ENCODE assay signal across 37 cellular contexts in the genomic region with DNA sequence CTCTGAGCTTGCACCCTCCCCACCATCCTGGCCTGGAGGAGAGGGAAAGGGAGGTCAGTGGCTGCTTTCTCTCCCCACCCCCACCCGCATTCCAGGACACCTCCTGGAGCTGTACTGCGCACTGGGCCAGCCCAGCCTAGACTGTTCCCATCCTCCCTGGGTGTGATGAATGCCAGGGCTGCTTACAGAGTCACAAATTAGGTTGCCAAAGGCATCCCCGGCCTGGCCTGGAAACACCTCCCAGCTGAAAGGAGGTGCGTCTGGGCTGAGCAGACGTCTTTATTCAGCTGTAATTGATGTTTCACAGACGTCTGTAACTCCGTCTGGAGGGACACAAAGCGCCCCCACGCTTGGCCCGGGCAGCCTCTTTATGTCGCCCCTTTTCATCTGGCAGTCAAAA. TPM values are rescaled to one million over a fixed set of nuclear protein-coding genes. Genes with fewer than 3 reads are reported as not detected.
A peak's percentile ranks its signal among the peaks of the same experiment; 100 is the strongest.
DNase-seq lines count a peak whose midpoint lies in the region; ATAC-seq, FAIRE-seq and TF ChIP-seq lines count a peak whose summit lies in the region.
"Had no signal": no experiment of that assay in that cellular context is flagged by ENCODE, and none has a peak within 500 bp of the region (broad histone marks: within the 10 kb centered on the region; RNA-seq: fewer than 3 reads in every experiment).

No MANE protein-coding gene starts in this region.

- H3K4me1 ChIP-seq in right cardiac atrium (ENCODE audit: control insufficient read depth, insufficient read depth, low read length) (no peaks in the 10 kb centered on the region), H1 (replicated peaks in 1 of 4; ENCODE audit: control insufficient read depth in 3 of 4, insufficient read depth in 4 of 4, low read length in 3 of 4) (peaks cover 2 to 22% (median 16%) of the 10 kb centered on the region in 4 experiments), HAP-1 (peaks cover 3% of the 10 kb centered on the region; the same call in 1 of the 2 replicates)
- H3K4me1 ChIP-seq: colonic mucosa, lower lobe of right lung, testis had no signal

- no peak for TF ChIP-seq POLR2A in H1 (IDR thresholded peaks at IDR 0.05; ENCODE audit: control extremely low read depth in 1 of 2, low read depth in 2 of 2, low read length in 2 of 2)

- no peak overlapping the region for H2BK15ac ChIP-seq in H1 (ENCODE audit: low read length)

- H3K4me2 ChIP-seq in H1 (ENCODE audit: insufficient read depth in 1 of 2, low read depth in 2 of 2, low read length in 2 of 2): no peak overlapping the region

- no peak overlapping the region for H3K23ac ChIP-seq in H1 (ENCODE audit: insufficient read length)

- peaks cover 0 to 1% of the 10 kb centered on the region in 2 experiments for H4K20me1 ChIP-seq in H1 (replicated peaks in 1 of 2; ENCODE audit: control insufficient read depth in 1 of 2, insufficient read depth in 2 of 2, low read length in 2 of 2)

- H2BK120ac ChIP-seq in H1 (replicated peaks; ENCODE audit: low read depth, low read length): no peak overlapping the region

- no peak overlapping the region for H2AK5ac ChIP-seq in H1 (ENCODE audit: low read depth, low read length)

- no peak overlapping the region for H2AFZ ChIP-seq in H1 (ENCODE audit: low read length)

- H3K4me3 ChIP-seq in right cardiac atrium (ENCODE audit: low read length) (no peak overlapping the region), H1 (ENCODE audit: extremely low read depth in 1 of 4, insufficient read depth in 2 of 4, low read depth in 3 of 4, low read length in 4 of 4) (no peak overlapping the region), HAP-1 (no peak overlapping the region)
- H3K4me3 ChIP-seq: cardiac muscle cell, colonic mucosa, lower lobe of right lung, MG63, mucosa of descending colon, testis had no signal

- H2BK12ac ChIP-seq in H1 (ENCODE audit: low read depth, low read length): 0 out of 2 replicates have a peak overlapping the region, but pooled peaks have one; percentile 39

- intact Hi-C loops in right cardiac atrium (cut with DNase I): no loop called here
- intact Hi-C loops in cardiac septum (cut with DNase I): no loop called here
- intact Hi-C loops in sciatic nerve (cut with DNase I): no loop called here

- H3K9ac ChIP-seq in H1 (replicated peaks in 1 of 4; ENCODE audit: extremely low read depth in 1 of 4, low read depth in 3 of 4, low read length in 3 of 4): no peak overlapping the region

- no peaks in the 10 kb centered on the region for H3K23me2 ChIP-seq in H1 (ENCODE audit: low read depth, low read length)

- H3K9me3 ChIP-seq in right cardiac atrium (ENCODE audit: control insufficient read depth, low read length) (no peaks in the 10 kb centered on the region), H1 (ENCODE audit: insufficient read depth in 2 of 2, low read depth in 1 of 2, low read length in 1 of 2) (no peaks in the 10 kb centered on the region), HAP-1 (no peaks in the 10 kb centered on the region)
- H3K9me3 ChIP-seq: colonic mucosa, lower lobe of right lung, MG63, mucosa of descending colon, testis had no signal

- POLR2A ChIA-PET in H1 (lab: Charles Lee; ENCODE audit: partially characterized antibody): interaction anchor here (0.6 to 1.0 kb wide), 2 partner anchors 24 to 395 kb away, joined by 3 read pairs; no protein-coding TSS in a partner anchor

- TF ChIP-seq RAD21 in H1 (IDR thresholded peaks at IDR 0.05 in 1 of 2, conservative IDR thresholded peaks at IDR 0.05 in 1 of 2; ENCODE audit: low read depth in 2 of 2, low read length in 2 of 2): no peak

- no peak overlapping the region for H2BK5ac ChIP-seq in H1 (ENCODE audit: low read depth, low read length)

- no peak overlapping the region for H2BK20ac ChIP-seq in H1 (ENCODE audit: low read length)

- no peak overlapping the region for H3K14ac ChIP-seq in H1 (ENCODE audit: insufficient read length)

- no peaks in the 10 kb centered on the region for H3K79me1 ChIP-seq in H1 (ENCODE audit: low read depth, low read length)

- H3K36me3 ChIP-seq in H1 (ENCODE audit: control insufficient read depth in 2 of 4, insufficient read depth in 4 of 4, low read length in 3 of 4): no peaks in the 10 kb centered on the region
- no peaks in the 10 kb centered on the region for H3K36me3 ChIP-seq in HAP-1 (replicated peaks)
- H3K36me3 ChIP-seq: cardiac muscle cell, colonic mucosa, lower lobe of right lung, MG63 had no signal

- no peaks in the 10 kb centered on the region for H3K79me2 ChIP-seq in H1 (ENCODE audit: control insufficient read depth in 1 of 2, insufficient read depth in 2 of 2, low read length in 2 of 2)

- H3K18ac ChIP-seq in H1 (ENCODE audit: extremely low read depth, low read length): no peak overlapping the region

- no peak overlapping the region for H3K56ac ChIP-seq in H1 (replicated peaks; ENCODE audit: insufficient read length, low read depth, low read length)

- H4K8ac ChIP-seq in H1 (ENCODE audit: extremely low read depth, insufficient read depth, low read length): no peak overlapping the region

- in situ Hi-C loops in HAP-1 (cut with MboI; ENCODE audit: low sequenced_read_pairs): no loop called here

- H3K4ac ChIP-seq in H1 (replicated peaks; ENCODE audit: insufficient read length, low read depth, low read length): no peak overlapping the region

- H4K91ac ChIP-seq in H1 (replicated peaks; ENCODE audit: insufficient read length, low read length): no peak overlapping the region

- CTCF ChIA-PET in H1 (lab: Charles Lee; ENCODE audit: partially characterized antibody): interaction anchor here (0.6 to 14.8 kb wide), 7 partner anchors 9 to 89 kb away, joined by 3 to 518 read pairs (median 12); no protein-coding TSS in a partner anchor

- H3K27ac ChIP-seq in right cardiac atrium (ENCODE audit: low read length) (no peak overlapping the region), H1 (ENCODE audit: low read depth, low read length) (no peak overlapping the region)
- H3K27ac ChIP-seq: cardiac muscle cell, colonic mucosa, lower lobe of right lung, testis had no signal

- no peak for TF ChIP-seq CTCF in H1 (IDR thresholded peaks at IDR 0.05; ENCODE audit: control extremely low read depth in 1 of 3, insufficient read depth in 1 of 3, low read depth in 1 of 3, low read length in 3 of 3)

- ATAC-seq in right cardiac atrium (peak; percentile 15 to 59), sciatic nerve (no peak), HG03457 (IDR thresholded peaks at IDR 0.05; ENCODE audit: unreplicated experiment) (no peak)
- ATAC-seq: lower lobe of right lung; mucosa of descending colon; natural killer cell; stimulated activated naive CD8-positive, alpha-beta T cell treated with anti-CD3 and anti-CD28 coated beads, Interleukin-15, Interleukin-2, amounts not matched to agents 100 U/mL and 50 U/mL, for 24 hours had no signal

- no peak for TF ChIP-seq EP300 in H1 (IDR thresholded peaks at IDR 0.05; ENCODE audit: borderline replicate concordance in 1 of 2, low read depth in 2 of 2, low read length in 2 of 2)

- no peak for FAIRE-seq in H1 (lab: Jason Lieb, UNC)
- FAIRE-seq: HTR-8/SVneo, kidney, urothelium cell line had no signal

- WGBS in right cardiac atrium: 16% methylated on average over 11 of the region's 11 CpGs
- WGBS in H1 (ENCODE audit: extremely low coverage in 1 of 2, insufficient coverage in 1 of 2, insufficient read length in 1 of 2, insufficient replicate concordance in 2 of 2, low coverage in 1 of 2, low lambda C conversion rate in 2 of 2, missing lambda C conversion rate in 1 of 2), 2 experiments: 80% methylated on average over 11 of the region's 11 CpGs; no CpG with 5 or more reads in 1 of the 2 experiments

- no peaks in the 10 kb centered on the region for H3K27me3 ChIP-seq in right cardiac atrium (ENCODE audit: control insufficient read depth, insufficient read depth)
- peaks cover 0 to 2% (median 0%) of the 10 kb centered on the region in 4 experiments; a peak in 3 of 7 replicates for H3K27me3 ChIP-seq in H1 (replicated peaks in 1 of 4; ENCODE audit: control insufficient read depth in 3 of 4, extremely low read depth in 1 of 4, insufficient read depth in 3 of 4, low read length in 3 of 4)
- peaks cover 2% of the 10 kb centered on the region; the same call in 1 of the 2 replicates for H3K27me3 ChIP-seq in HAP-1 (ENCODE audit: low read depth)
- H3K27me3 ChIP-seq: cardiac muscle cell, colonic mucosa, MG63, testis had no signal

- H4K5ac ChIP-seq in H1 (ENCODE audit: insufficient read length, low read depth, low read length): no peak overlapping the region

- no peak for DNase-seq in right cardiac atrium
- no peak for DNase-seq in cardiac septum (ENCODE audit: low spot score)
- peak in 1 of 2 experiments; percentile 35 for DNase-seq in H1 (ENCODE audit: low read depth in 1 of 2, low spot score in 2 of 2)
- DNase-seq in midbrain (lab: John Stamatoyannopoulos, UW): peak; percentile 47
- no peak for DNase-seq in sciatic nerve (ENCODE audit: low spot score)
- no peak for DNase-seq in NCI-H1694 treated with DMSO at 0.1 percent for 48 hours (lab: John Stamatoyannopoulos, UW)
- no peak for DNase-seq in HAP-1 (ENCODE audit: low spot score in 2 of 2)
- DNase-seq: activated CD4-positive, alpha-beta T cell treated with anti-CD3 and anti-CD28 coated beads, Interleukin-2, amount 10 ng/mL, durations not matched to agents 24 days and 14 days; activated CD8-positive, alpha-beta memory T cell treated with anti-CD3 and anti-CD28 coated beads for 24 hours; CD8-positive, alpha-beta memory T cell; colonic mucosa; effector CD8-positive, alpha-beta T cell; erythroblast; KBM-7; kidney; lower lobe of right lung; MG63; mucosa of descending colon; natural killer cell; NCI-H1105; NCI-H187 treated with DMSO at 0.1 percent for 48 hours; NCI-H2171 treated with DMSO at 0.1 percent for 48 hours; NCI-H524 treated with DMSO at 0.1 percent for 48 hours; stimulated activated CD4-positive, alpha-beta T cell treated with anti-CD3 and anti-CD28 coated beads, Interleukin-1b, Interleukin-23, amount 100 ng/mL, for 48 hours; stimulated activated naive CD8-positive, alpha-beta T cell treated with anti-CD3 and anti-CD28 coated beads, Interleukin-15, Interleukin-2, amounts not matched to agents 100 U/mL and 50 U/mL, for 24 hours; SW 1271; testis had no signal

TF ChIP-seq in H1, 55 proteins besides CTCF, POLR2A, EP300 and RAD21 (continues in another document):
- TF ChIP-seq TEAD4 (IDR thresholded peaks at IDR 0.05; ENCODE audit: low read depth, low read length): peak; percentile 71
- no peak for TF ChIP-seq EZH2 (IDR thresholded peaks at IDR 0.05; ENCODE audit: low read depth, low read length, severe bottlenecking)

RNA-seq across cellular contexts. Expression of a gene that starts 47.6 kb away (rescaled TPM):
- total RNA-seq in right cardiac atrium: under 1 TPM in 2 of 4 donors, not detected in 2; 0.24 to 0.76 TPM
- polyA plus RNA-seq in right cardiac atrium: 0.93 TPM
- total RNA-seq in cardiac septum: 2.0 TPM
- 0.46 TPM in 1 of 2 replicates, not detected in the other for total RNA-seq in H1 (2021; fragmentation: NEBNext Ultra II Directional; extraction: Animal tissue kit (Norgen Biotek cat#: 25700))
- polyA plus RNA-seq in H1 (2011; rRNA removed): 0.53 and 0.68 TPM in 2 replicates
- polyA plus RNA-seq in H1 (2011; cell fraction: cytosol; rRNA removed): 0.74 TPM
- polyA plus RNA-seq in H1 (2011; cell fraction: nucleus; rRNA removed): 0.97 TPM
- 0.25 to 0.58 TPM (median 0.45 TPM) in 4 replicates for polyA plus RNA-seq in H1 (2012, experiment 1 of 2)
- polyA plus RNA-seq in H1 (2012, experiment 2 of 2): 0.39 TPM
- polyA plus RNA-seq in H1 (2013, experiment 1 of 2): 0.43 TPM
- polyA plus RNA-seq in H1 (2013, experiment 2 of 2): 0.37 TPM
- polyA minus RNA-seq in H1 (2011; rRNA and poly(A)+ RNA removed): 1.2 and 1.6 TPM in 2 replicates
- not detected for polyA minus RNA-seq in H1 (2011; cell fraction: cytosol; rRNA and poly(A)+ RNA removed)
- 0.30 TPM for polyA minus RNA-seq in H1 (2011; cell fraction: nucleus; rRNA and poly(A)+ RNA removed)
- total RNA-seq in sciatic nerve: not detected
- total RNA-seq: activated CD4-positive, alpha-beta T cell treated with anti-CD3 and anti-CD28 coated beads, Interleukin-2, amount 10 ng/mL, durations not matched to agents 24 days and 14 days; aorta; cardiac muscle cell; CD8-positive, alpha-beta memory T cell; Daoy; fibroblast of villous mesenchyme; H4; lower lobe of right lung; natural killer cell; osteocyte had no signal
- polyA plus RNA-seq: BJ; CD8-positive, alpha-beta memory T cell had no signal

Comparison
In these comparisons a context has a peak if more than half of its experiments do, and no peak if none do; other contexts are left out.
1. ATAC-seq: peak in right cardiac atrium (2 of 2); none in sciatic nerve (single experiment) and HG03457 (single experiment).